Comparison of ENCODE assay signal across 7 cellular contexts in genomic region chr15:79007066-79007465, GRCh38.
A peak's percentile ranks its signal among the peaks of the same experiment; 100 is the strongest.
DNase-seq lines count a peak whose midpoint lies in the region; ATAC-seq and TF ChIP-seq lines count a peak whose summit lies in the region.

No MANE protein-coding gene starts in this region.

- intact Hi-C loops in right lobe of liver (cut with DNase I) = no loop called here

- TF ChIP-seq CTCF in GM12872 (IDR thresholded peaks at IDR 0.05; ENCODE audit: insufficient read depth, low read depth, low read length) = peak; percentile 51
- TF ChIP-seq CTCF in astrocyte of the spinal cord (IDR thresholded peaks at IDR 0.05; ENCODE audit: low read depth, low read length) = peak; percentile 49
- peak; percentile 32 to 37 (median 36) for TF ChIP-seq CTCF in right lobe of liver (IDR thresholded peaks at IDR 0.05)

- 36% methylated on average over 3 of the region's 3 CpGs for WGBS in right lobe of liver (ENCODE audit: insufficient coverage, low coverage, low lambda C conversion rate, missing lambda C conversion rate)

- H3K27ac ChIP-seq in right lobe of liver = no peak overlapping the region

- H3K9me3 ChIP-seq in right lobe of liver = no peaks in the 10 kb centered on the region

- in situ Hi-C loops in astrocyte of the spinal cord (cut with HindIII; ENCODE audit: low sequenced_read_pairs) = no loop called here

- DNase-seq in MV-4-11 (lab: John Stamatoyannopoulos, UW) = peak; percentile 75
- peak; percentile 24 for DNase-seq in astrocyte of the spinal cord (ENCODE audit: low read depth, low spot score)
- DNase-seq in right lobe of liver = no peak
- DNase-seq in KG1 (lab: John Stamatoyannopoulos, UW) = no peak
- DNase-seq in NCI-H1105 treated with DMSO at 0.1 percent for 48 hours (lab: John Stamatoyannopoulos, UW) = no peak

- TF ChIP-seq POLR2A in right lobe of liver (IDR thresholded peaks at IDR 0.05) = no peak

- no peaks in the 10 kb centered on the region for H3K4me1 ChIP-seq in right lobe of liver

- no peaks in the 10 kb centered on the region for H3K36me3 ChIP-seq in right lobe of liver

- no peaks in the 10 kb centered on the region for H3K27me3 ChIP-seq in right lobe of liver

- ATAC-seq in right lobe of liver (peak; percentile 54 to 76 (median 59)), GM21619 (IDR thresholded peaks at IDR 0.05; ENCODE audit: unreplicated experiment) (no peak)

- H3K4me3 ChIP-seq in astrocyte of the spinal cord (ENCODE audit: low read depth, low read length) (no peak overlapping the region), right lobe of liver (no peak overlapping the region)

Comparison
In these comparisons a context has a peak if more than half of its experiments do, and no peak if none do; other contexts are left out.
1. DNase-seq: peak in MV-4-11 (single experiment) and astrocyte of the spinal cord (single experiment); none in right lobe of liver (0 of 3), KG1 (single experiment) and NCI-H1105 treated with DMSO at 0.1 percent for 48 hours (single experiment).
2. Peak in every context shown above with its lines, with median percentiles within 50 percentile points of each other: CTCF ChIP-seq.